Comparison of ENCODE assay signal across 1 cellular context in genomic region chr12:459050-459429, GRCh38.
TF ChIP-seq lines count a peak whose summit lies in the region.

No MANE protein-coding gene starts in this region.

TF ChIP-seq in SK-N-SH treated with all-trans-retinoic acid at 6 μM for 48 hours, 23 proteins besides CTCF, POLR2A, EP300 and RAD21 (continued from another document):
- TF ChIP-seq ZNF8 (CRISPR knock-in tag; IDR thresholded peaks at IDR 0.05) (no peak), ZC3H10 (CRISPR knock-in tag; IDR thresholded peaks at IDR 0.05) (no peak), ZFP30 (CRISPR knock-in tag; IDR thresholded peaks at IDR 0.05) (no peak), CSRNP3 (CRISPR knock-in tag; IDR thresholded peaks at IDR 0.05) (no peak), SNAI2 (CRISPR knock-in tag; IDR thresholded peaks at IDR 0.05) (no peak), POU6F1 (CRISPR knock-in tag; IDR thresholded peaks at IDR 0.05; ENCODE audit: borderline replicate concordance, low read depth) (no peak)
